In genomic region chr2:204129591-204130270, GRCh38 we compare ENCODE assay signal across 29 cellular contexts.
"Had no signal": no experiment of that assay in that cellular context is flagged by ENCODE, and none has a peak within 500 bp of the region (broad histone marks: within the 10 kb centered on the region; RNA-seq: fewer than 3 reads in every experiment).

No MANE protein-coding gene starts in this region.

- H3K36me3 ChIP-seq: brain microvascular endothelial cell, stomach, thyroid gland, upper lobe of left lung, WERI-Rb-1 had no signal

- ATAC-seq: activated CD4-positive, CD25-positive, alpha-beta regulatory T cell treated with anti-CD3 and anti-CD28 coated beads, Interleukin-2, amount 50 U/mL, for 24 hours; esophagus mucosa; mucosa of descending colon; natural killer cell treated with Interleukin-12 subunit alpha and Interleukin-12 subunit beta and Interleukin-15 and Interleukin-18, amount 100 ng/mL, for 72 hours; sciatic nerve; stimulated activated effector memory CD8-positive, alpha-beta T cell treated with anti-CD3 and anti-CD28 coated beads, Interleukin-12 subunit alpha, Interleukin-12 subunit beta, amount 100 ng/mL, for 72 hours had no signal

- H3K4me3 ChIP-seq: lung, mucosa of descending colon, skin epidermis, stomach, thyroid gland, upper lobe of left lung had no signal

- H3K27ac ChIP-seq: brain microvascular endothelial cell, skin epidermis, stomach, thyroid gland, upper lobe of left lung, WERI-Rb-1 had no signal

- FAIRE-seq: astrocyte had no signal

- DNase-seq: activated CD4-positive, alpha-beta memory T cell treated with anti-CD3 and anti-CD28 coated beads for 36 hours; activated CD4-positive, alpha-beta T cell treated with anti-CD3 and anti-CD28 coated beads, Interleukin-2, amount 10 ng/mL, durations not matched to agents 24 days and 14 days; activated CD8-positive, alpha-beta memory T cell treated with anti-CD3 and anti-CD28 coated beads, Interleukin-2, amount 50 U/mL, for 4 hours; activated gamma-delta T cell; activated naive CD4-positive, alpha-beta T cell treated with anti-CD3 and anti-CD28 coated beads, Interleukin-2, amount 50 U/mL, for 16 hours; activated T-cell treated with anti-CD3 and anti-CD28 coated beads, Interleukin-2, amount 50 U/mL, for 1 hour; amniotic stem cell; brain microvascular endothelial cell; central memory CD4-positive, alpha-beta T cell; endodermal cell; foreskin melanocyte; islet precursor cell; mesendoderm; mucosa of descending colon; posterior cingulate gyrus; stimulated activated CD4-positive, alpha-beta T cell treated with anti-CD3 and anti-CD28 coated beads, Interleukin-4, amount 100 ng/mL, for 24 hours; stomach; T-helper 9 cell; thyroid gland; upper lobe of left lung; WERI-Rb-1 had no signal

- H3K27me3 ChIP-seq: brain microvascular endothelial cell, stomach, thyroid gland, upper lobe of left lung had no signal

- H3K4me1 ChIP-seq: stomach, thyroid gland, upper lobe of left lung had no signal

- H3K9me3 ChIP-seq: mucosa of descending colon, stomach, thyroid gland, upper lobe of left lung had no signal
